In the genomic region with DNA sequence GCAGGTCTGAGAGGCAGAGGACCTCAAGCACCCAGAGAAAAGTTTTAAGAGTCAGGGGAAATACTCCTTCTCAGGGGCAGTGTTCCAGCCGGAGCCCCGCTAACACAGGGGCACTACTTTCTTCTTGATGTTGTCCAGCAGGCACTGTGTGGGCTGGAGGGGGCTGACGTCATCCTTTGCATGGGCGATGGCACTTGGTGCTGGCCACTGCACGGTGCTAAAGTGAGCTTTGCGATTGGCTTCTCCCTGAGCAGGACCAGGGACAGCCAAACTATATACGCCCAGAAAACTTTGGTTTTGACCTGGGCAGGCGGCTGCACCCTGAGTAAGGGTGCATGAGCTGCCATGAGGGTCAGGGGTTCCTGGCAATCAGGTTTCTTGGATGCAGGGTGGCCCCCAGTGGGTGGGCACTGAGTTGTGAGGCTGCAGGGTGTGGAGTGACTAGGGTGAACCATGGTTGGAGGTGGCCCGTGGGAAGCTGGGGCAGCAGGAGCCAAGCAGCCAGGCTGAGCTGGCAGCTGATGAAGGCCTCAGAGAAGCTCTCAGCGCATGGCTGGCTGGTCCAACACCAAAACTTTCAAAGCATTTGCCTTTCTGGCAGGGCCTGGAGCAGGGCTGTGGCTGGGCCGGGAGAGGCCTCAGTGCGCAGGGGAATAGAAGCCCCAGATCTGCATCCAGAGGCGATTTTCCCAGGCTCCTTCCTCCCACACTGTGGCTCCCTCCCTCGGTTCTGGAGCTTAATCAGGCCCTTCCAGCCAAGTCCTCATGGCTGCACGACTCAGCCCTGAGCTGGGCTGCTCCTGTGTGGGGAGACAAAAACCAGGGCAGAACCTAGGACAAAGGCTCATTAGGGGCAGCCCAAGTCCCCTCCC, we compare ENCODE assay signal across 7 cellular contexts. TPM values are rescaled to one million over a fixed set of nuclear protein-coding genes. Genes with fewer than 3 reads are reported as not detected.
DNase-seq lines count a peak whose midpoint lies in the region; ATAC-seq, FAIRE-seq and TF ChIP-seq lines count a peak whose summit lies in the region.

No MANE protein-coding gene starts in this region.

- no peaks in the 10 kb centered on the region for H3K9me3 Mint-ChIP-seq in astrocyte (ENCODE audit: unreplicated experiment)

- peaks cover 10% of the 10 kb centered on the region for H3K36me3 Mint-ChIP-seq in astrocyte (ENCODE audit: low read depth, unreplicated experiment)

- no peak overlapping the region for H3K9ac ChIP-seq in astrocyte (ENCODE audit: low read length)

- H3K4me2 ChIP-seq in astrocyte (ENCODE audit: low read length), result peak overlapping the region; percentile 40

- no peaks in the 10 kb centered on the region for H3K9me3 ChIP-seq in astrocyte (ENCODE audit: insufficient read depth, low read depth, low read length)

- peaks cover 5% of the 10 kb centered on the region for H3K36me3 ChIP-seq in astrocyte (ENCODE audit: insufficient read depth, low read length)

- H3K4me3 Mint-ChIP-seq in astrocyte (ENCODE audit: unreplicated experiment), result peak overlapping the region; percentile 20

- no peak overlapping the region for H3K4me3 ChIP-seq in astrocyte (ENCODE audit: insufficient read depth, low read depth, low read length)

- peaks cover 27% of the 10 kb centered on the region for H3K4me1 Mint-ChIP-seq in astrocyte (ENCODE audit: low read depth, unreplicated experiment)

- H3K27ac ChIP-seq in astrocyte (ENCODE audit: low read depth, low read length), result no peak overlapping the region
- no peak overlapping the region for H3K27ac ChIP-seq in substantia nigra (ENCODE audit: low read depth, low read length, poor library complexity, severe bottlenecking)

- no peaks in the 10 kb centered on the region for H3K79me2 ChIP-seq in astrocyte (ENCODE audit: insufficient read depth, low read length)

- no peaks in the 10 kb centered on the region for H3K27me3 ChIP-seq in astrocyte (ENCODE audit: insufficient read depth, low read length)

- no peak for FAIRE-seq in astrocyte (lab: Jason Lieb, UNC)

- peaks cover 11% of the 10 kb centered on the region for H4K20me1 ChIP-seq in astrocyte (ENCODE audit: insufficient read depth, low read length)

- no peak for ATAC-seq in GM21528 (IDR thresholded peaks at IDR 0.05; ENCODE audit: low FRiP score, unreplicated experiment)

- TF ChIP-seq CTCF in astrocyte (IDR thresholded peaks at IDR 0.05; ENCODE audit: insufficient read depth, low read depth, low read length), result no peak

- no peaks in the 10 kb centered on the region for H3K27me3 Mint-ChIP-seq in astrocyte (ENCODE audit: low read depth, unreplicated experiment)

- H3K27ac Mint-ChIP-seq in astrocyte (ENCODE audit: unreplicated experiment), result peak overlapping the region; percentile 58

- H3K4me1 ChIP-seq in astrocyte (ENCODE audit: insufficient read depth, low read length), result peaks cover 16% of the 10 kb centered on the region

- H2AFZ ChIP-seq in astrocyte (ENCODE audit: low read depth, low read length), result no peak overlapping the region

- DNase-seq in LHCN-M2 (ENCODE audit: low read depth) (peak; percentile 63), astrocyte (ENCODE audit: low read depth) (peak; percentile 62), kidney glomerular epithelial cell (lab: John Stamatoyannopoulos, UW) (peak; percentile 56), substantia nigra (lab: John Stamatoyannopoulos, UW) (peak in 30 of 49 donors; percentile 10 to 66 (median 35)), activated gamma-delta T cell treated with Interleukin-2 at 50 U/mL for 16 hours (no peak)
- no peak for DNase-seq in activated CD8-positive, alpha-beta memory T cell treated with anti-CD3 and anti-CD28 coated beads for 24 hours

RNA-seq across cellular contexts. Expression of gene MRPS18A, which starts 18.3 kb away (rescaled TPM):
- total RNA-seq in LHCN-M2 (2014; rRNA removed) (36.3 and 37.1 TPM in 2 replicates), astrocyte (33.5 and 38.3 TPM in 2 replicates)
- polyA plus RNA-seq in LHCN-M2 (2012), result 56.7 TPM

RNA-seq across cellular contexts. Expression of gene RSPH9, which starts 24.4 kb away (rescaled TPM):
- total RNA-seq in LHCN-M2 (2014; rRNA removed) (not detected in 2 replicates), astrocyte (0.30 and 0.55 TPM in 2 replicates)
- polyA plus RNA-seq in LHCN-M2 (2012), result 0.18 TPM

RNA-seq across cellular contexts. Expression of gene MAD2L1BP, which starts 33.6 kb away (rescaled TPM):
- total RNA-seq in LHCN-M2 (2014; rRNA removed), result 28.3 and 34.4 TPM in 2 replicates
- 27.5 TPM for polyA plus RNA-seq in LHCN-M2 (2012)
- total RNA-seq in astrocyte, result 28.0 and 32.2 TPM in 2 replicates

RNA-seq across cellular contexts. Expression of gene GTPBP2, which starts 40.2 kb away (rescaled TPM):
- 44.1 and 45.5 TPM in 2 replicates for total RNA-seq in LHCN-M2 (2014; rRNA removed)
- polyA plus RNA-seq in LHCN-M2 (2012), result 27.5 TPM
- total RNA-seq in astrocyte, result 86.6 and 90.6 TPM in 2 replicates

Comparison
In these comparisons a context has a peak if more than half of its experiments do, and no peak if none do; other contexts are left out.
1. DNase-seq: peak in LHCN-M2 (single experiment), astrocyte (single experiment), kidney glomerular epithelial cell (single experiment) and substantia nigra (30 of 49); none in activated gamma-delta T cell treated with Interleukin-2 at 50 U/mL for 16 hours (single experiment) and activated CD8-positive, alpha-beta memory T cell treated with anti-CD3 and anti-CD28 coated beads for 24 hours (single experiment).